Comparison of ENCODE assay signal across 10 cellular contexts in the genomic region with DNA sequence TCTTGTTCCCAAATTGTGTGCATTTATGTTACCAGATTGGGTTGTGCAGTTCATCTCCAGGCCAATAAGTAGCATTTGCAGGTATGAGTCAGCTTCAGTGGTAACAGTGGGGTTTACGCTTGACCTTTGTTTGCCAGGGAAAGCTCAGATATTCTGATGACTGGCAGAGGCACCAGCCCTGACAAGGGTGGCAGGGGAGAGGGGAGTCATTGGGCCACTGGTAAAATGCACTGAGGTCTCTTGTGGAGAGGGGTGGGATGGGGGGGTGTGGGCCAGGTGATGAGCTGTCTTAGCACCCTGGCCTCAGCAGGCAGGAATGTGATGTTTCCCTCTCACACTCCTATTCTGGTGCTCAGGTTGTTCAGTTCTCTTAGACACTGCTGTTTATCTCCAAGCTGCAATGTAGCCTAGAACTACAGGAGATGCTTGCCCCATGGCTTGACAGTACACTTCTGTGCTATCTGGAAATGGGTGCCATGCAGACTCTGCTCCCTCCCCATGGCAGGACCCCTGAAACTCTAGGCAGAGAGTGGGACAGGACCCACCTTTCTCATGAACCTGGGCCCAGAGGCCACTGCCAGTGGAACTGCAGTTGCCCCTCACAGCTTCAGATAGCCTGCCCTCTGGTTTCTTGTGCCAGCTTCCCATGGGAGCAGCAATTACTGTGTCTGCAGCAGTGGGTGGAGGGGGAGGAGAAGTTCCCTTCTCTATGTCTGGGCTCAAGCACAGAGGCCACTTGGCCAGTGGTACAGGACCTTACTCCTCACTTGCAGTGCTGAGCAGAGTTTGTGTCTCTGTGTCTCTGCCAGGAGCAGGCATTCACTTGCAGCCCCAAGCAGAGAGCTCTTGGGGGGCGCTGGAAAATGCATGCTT. TPM values are rescaled to one million over a fixed set of nuclear protein-coding genes. Genes with fewer than 3 reads are reported as not detected.
DNase-seq lines count a peak whose midpoint lies in the region; ATAC-seq and TF ChIP-seq lines count a peak whose summit lies in the region.
"Had no signal": no experiment of that assay in that cellular context is flagged by ENCODE, and none has a peak within 500 bp of the region (broad histone marks: within the 10 kb centered on the region; RNA-seq: fewer than 3 reads in every experiment).

No MANE protein-coding gene starts in this region.

- ATAC-seq in Panc1 (peak; percentile 63), esophagus mucosa (peak; percentile 48), aorta (ENCODE audit: low FRiP score) (peak; percentile 46), HG03469 (IDR thresholded peaks at IDR 0.05; ENCODE audit: unreplicated experiment) (no peak)
- ATAC-seq in effector memory CD8-positive, alpha-beta T cell (replicated peaks) = no peak

- in situ Hi-C loops in Panc1 (cut with HindIII; ENCODE audit: low pct_unique_long_range_greater_than_20kb, low sequenced_read_pairs) = no loop called here

- no peak overlapping the region for H3K27ac ChIP-seq in Panc1 (ENCODE audit: low read length)
- no peak overlapping the region for H3K27ac ChIP-seq in aorta (ENCODE audit: low read depth in 1 of 2, low read length in 2 of 2)
- H3K27ac ChIP-seq in uterus = no peak overlapping the region

- H3K4me3 Mint-ChIP-seq in effector memory CD8-positive, alpha-beta T cell = peak overlapping the region in 1 of 2 donors; percentile 47
- H3K4me3 Mint-ChIP-seq: memory B cell had no signal

- POLR2A ChIA-PET in Panc1 (lab: Charles Lee) = no interaction called here

- TF ChIP-seq CTCF in Panc1 (IDR thresholded peaks at IDR 0.05) = no peak
- no peak for TF ChIP-seq CTCF in uterus (IDR thresholded peaks at IDR 0.05)

- H3K4me3 ChIP-seq in Panc1 (ENCODE audit: low read depth in 2 of 2, low read length in 2 of 2) (no peak overlapping the region), aorta (ENCODE audit: low read length in 2 of 2) (no peak overlapping the region), uterus (no peak overlapping the region)

- H3K4me1 ChIP-seq in Panc1 (ENCODE audit: control insufficient read depth, insufficient read depth, low read length) = peaks cover 6% of the 10 kb centered on the region
- peaks cover 0 to 2% of the 10 kb centered on the region in 2 donors for H3K4me1 ChIP-seq in aorta (ENCODE audit: control insufficient read depth in 1 of 2, insufficient read depth in 2 of 2, low read length in 2 of 2)
- no peaks in the 10 kb centered on the region for H3K4me1 ChIP-seq in uterus

- WGBS in aorta, 2 donors = 82 to 84% methylated on average over 2 of the region's 2 CpGs

- no peaks in the 10 kb centered on the region for H3K36me3 ChIP-seq in Panc1 (ENCODE audit: control insufficient read depth, insufficient read depth, low read length)
- H3K36me3 ChIP-seq in aorta (ENCODE audit: control insufficient read depth in 1 of 2, insufficient read depth in 2 of 2, low read length in 1 of 2) = peaks cover 0 to 2% of the 10 kb centered on the region in 2 donors
- H3K36me3 ChIP-seq in uterus = no peaks in the 10 kb centered on the region

- peaks cover 7% of the 10 kb centered on the region; the same call in 1 of the 2 replicates for H3K9me3 ChIP-seq in Panc1 (ENCODE audit: control insufficient read depth, insufficient read depth, low read depth, low read length)
- peaks cover under 1% of the 10 kb centered on the region for H3K9me3 ChIP-seq in aorta (ENCODE audit: control insufficient read depth, low read length)
- peaks cover 0 to 3% of the 10 kb centered on the region in 2 donors for H3K9me3 ChIP-seq in uterus

- peak overlapping the region in 1 of 2 donors; percentile 33 for H3K27ac Mint-ChIP-seq in effector memory CD8-positive, alpha-beta T cell
- H3K27ac Mint-ChIP-seq: memory B cell had no signal

- CTCF ChIA-PET in Panc1 (lab: Charles Lee) = no interaction called here

- peaks cover 39% of the 10 kb centered on the region for H3K36me3 Mint-ChIP-seq in effector memory CD8-positive, alpha-beta T cell (ENCODE audit: insufficient read depth)

- TF ChIP-seq POLR2A in uterus (IDR thresholded peaks at IDR 0.05) = no peak

- H3K27me3 ChIP-seq in Panc1 (ENCODE audit: control insufficient read depth, insufficient read depth, low read length) = no peaks in the 10 kb centered on the region
- H3K27me3 ChIP-seq in aorta (ENCODE audit: control insufficient read depth in 1 of 2, insufficient read depth in 2 of 2, low read length in 1 of 2) = no peaks in the 10 kb centered on the region
- H3K27me3 ChIP-seq in uterus = no peaks in the 10 kb centered on the region

- H3K27me3 Mint-ChIP-seq in effector memory CD8-positive, alpha-beta T cell = no peaks in the 10 kb centered on the region
- H3K27me3 Mint-ChIP-seq: memory B cell had no signal

- H3K9me3 Mint-ChIP-seq in effector memory CD8-positive, alpha-beta T cell = no peaks in the 10 kb centered on the region

- intact Hi-C loops in Panc1 (cut with micrococcal nuclease; ENCODE audit: unreplicated experiment) (no loop called here), aorta (cut with DNase I) (loop anchor here in 1 of 2 donors (10.0 kb wide), 1 partner anchor 83 kb away; no protein-coding TSS in a partner anchor), uterus (cut with DNase I; ENCODE audit: low total_unique reads) (no loop called here)

- H3K4me1 Mint-ChIP-seq in effector memory CD8-positive, alpha-beta T cell (ENCODE audit: low read depth in 2 of 2) = peaks cover 60 to 65% of the 10 kb centered on the region in 2 donors

- BruUV-seq in Panc1 (replicated peaks; lab: Mats Ljungman, UMichigan) = no TSS peak

- DNase-seq in stimulated activated naive CD4-positive, alpha-beta T cell treated with Interleukin-2 at 50 U/mL for 16 hours (lab: John Stamatoyannopoulos, UW) = peak; percentile 4
- DNase-seq in stimulated activated naive CD4-positive, alpha-beta T cell (lab: John Stamatoyannopoulos, UW) = no peak
- no peak for DNase-seq in Panc1 (ENCODE audit: low read depth, low spot score)
- DNase-seq in aorta = peak; percentile 30 to 51
- no peak for DNase-seq in uterus
- DNase-seq in effector memory CD8-positive, alpha-beta T cell = no peak
- DNase-seq: NCI-H187 treated with DMSO at 0.1 percent for 48 hours had no signal

RNA-seq across cellular contexts. Expression of a gene that starts 31.9 kb away (rescaled TPM):
- total RNA-seq in Panc1 (2021; ENCODE audit: unreplicated experiment) (35.4 TPM), esophagus mucosa (45.1 TPM), aorta (100 to 1,000 TPM in 1 of 2 donors, 10 to 100 TPM in 1; 97.9 to 102 TPM), uterus (10 to 100 TPM; 44.8 to 98.9 (median 76.5) TPM)
- 19.2 TPM for polyA plus RNA-seq in Panc1 (2012; ENCODE audit: insufficient read length)
- 10 to 100 TPM; 16.3 to 34.4 TPM for polyA plus RNA-seq in aorta

Comparison
In these comparisons a context has a peak if more than half of its experiments do, and no peak if none do; other contexts are left out.
1. DNase-seq: peak in stimulated activated naive CD4-positive, alpha-beta T cell treated with Interleukin-2 at 50 U/mL for 16 hours (single experiment) and aorta (2 of 2); none in stimulated activated naive CD4-positive, alpha-beta T cell (0 of 6), Panc1 (single experiment), uterus (0 of 2) and effector memory CD8-positive, alpha-beta T cell (0 of 3).
2. ATAC-seq: peak in Panc1 (single experiment), esophagus mucosa (single experiment) and aorta (single experiment); none in HG03469 (single experiment) and effector memory CD8-positive, alpha-beta T cell (single experiment).